Comparison of ENCODE assay signal across 11 cellular contexts in genomic region chr22:46596819-46597218, GRCh38. TPM values are rescaled to one million over a fixed set of nuclear protein-coding genes. Genes with fewer than 3 reads are reported as not detected.
DNase-seq lines count a peak whose midpoint lies in the region; ATAC-seq and TF ChIP-seq lines count a peak whose summit lies in the region.
"Had no signal": no experiment of that assay in that cellular context is flagged by ENCODE, and none has a peak within 500 bp of the region (broad histone marks: within the 10 kb centered on the region; RNA-seq: fewer than 3 reads in every experiment).

No MANE protein-coding gene starts in this region.

- H3K4me1 ChIP-seq in HCT116 (ENCODE audit: control insufficient read depth in 1 of 2, insufficient read depth in 2 of 2, low read length in 2 of 2): peaks cover 20 to 23% of the 10 kb centered on the region in 2 experiments
- H3K4me1 ChIP-seq in right atrium auricular region: peaks cover 0 to 87% of the 10 kb centered on the region in 2 donors
- H3K4me1 ChIP-seq in subcutaneous abdominal adipose tissue (ENCODE audit: control insufficient read depth in 5 of 5, insufficient read depth in 5 of 5, low read length in 5 of 5): peaks cover 5 to 72% (median 57%) of the 10 kb centered on the region in 5 donors

- peak overlapping the region; percentile 35; the same call in 1 of the 2 replicates for H3K9ac ChIP-seq in HCT116 (ENCODE audit: low read length)
- peak overlapping the region in 1 of 5 donors; percentile 6 for H3K9ac ChIP-seq in subcutaneous abdominal adipose tissue (ENCODE audit: low read length in 5 of 5)

- RAD21 ChIA-PET in HCT116 (lab: Charles Lee; ENCODE audit: low non-redundant PET in 1 of 2, low total read pairs in 2 of 2, uncharacterized antibody in 2 of 2, unreplicated experiment in 2 of 2): interaction anchor here in 1 of 2 experiments (0.6 kb wide), 1 partner anchor 96 kb away, joined by 8 read pairs; no protein-coding TSS in a partner anchor

- peaks cover 19 to 23% of the 10 kb centered on the region in 2 donors for H3K4me1 Mint-ChIP-seq in immature natural killer cell

- intact Hi-C loops in HCT116 (cut with micrococcal nuclease): loop anchor here (1.0 kb wide), 1 partner anchor 34 kb away; no protein-coding TSS in a partner anchor

- H3K4me2 ChIP-seq in HCT116 (ENCODE audit: low read length): peak overlapping the region; percentile 79

- peaks cover 0 to 4% (median 0%) of the 10 kb centered on the region in 3 donors for H3K36me3 Mint-ChIP-seq in immature natural killer cell
- H3K36me3 Mint-ChIP-seq: activated naive CD8-positive, alpha-beta T cell treated with anti-CD3 and anti-CD28 coated beads for 36 hours had no signal

- H3K9me2 ChIP-seq in HCT116 (ENCODE audit: insufficient read depth): no peaks in the 10 kb centered on the region

- peak overlapping the region in 1 of 2 experiments; percentile 32; a peak in 2 of 4 replicates for H3K4me3 ChIP-seq in HCT116 (replicated peaks in 1 of 2; ENCODE audit: low read depth in 1 of 2, low read length in 2 of 2)
- no peak overlapping the region for H3K4me3 ChIP-seq in right atrium auricular region
- no peak overlapping the region for H3K4me3 ChIP-seq in subcutaneous abdominal adipose tissue (ENCODE audit: low read depth in 1 of 5, low read length in 5 of 5)

- peak; percentile 49 for TF ChIP-seq RAD21 in HCT116 (IDR thresholded peaks at IDR 0.05; ENCODE audit: low read depth)

- TF ChIP-seq POLR2A in HCT116 (IDR thresholded peaks at IDR 0.05; ENCODE audit: borderline replicate concordance, extremely low read depth, insufficient read depth, insufficient read length): no peak

- H4K20me1 ChIP-seq in HCT116 (ENCODE audit: insufficient read depth): no peaks in the 10 kb centered on the region

- DNase-seq in HCT116 (ENCODE audit: low read depth, low spot score) (peak; percentile 76), NCI-H510A (lab: John Stamatoyannopoulos, UW) (peak; percentile 87), right atrium auricular region (ENCODE audit: low spot score) (no peak), immature natural killer cell (no peak), middle frontal gyrus (ENCODE audit: extremely low spot score, low spot score) (no peak)
- DNase-seq: activated naive CD8-positive, alpha-beta T cell treated with anti-CD3 and anti-CD28 coated beads for 36 hours; effector memory CD8-positive, alpha-beta T cell; NCI-H1092 treated with DMSO at 0.1 percent for 48 hours; occipital lobe had no signal

- H3K27me3 ChIP-seq in HCT116 (ENCODE audit: insufficient read depth, low read length) (no peaks in the 10 kb centered on the region), right atrium auricular region (no peaks in the 10 kb centered on the region), subcutaneous abdominal adipose tissue (ENCODE audit: control insufficient read depth in 5 of 5, insufficient read depth in 4 of 5, low read length in 5 of 5) (no peaks in the 10 kb centered on the region)

- no peak overlapping the region for H3K4me3 Mint-ChIP-seq in immature natural killer cell
- H3K4me3 Mint-ChIP-seq: activated naive CD8-positive, alpha-beta T cell treated with anti-CD3 and anti-CD28 coated beads for 36 hours; effector memory CD8-positive, alpha-beta T cell had no signal

- TF ChIP-seq CTCF in HCT116 (IDR thresholded peaks at IDR 0.05 in 2 of 3, conservative IDR thresholded peaks at IDR 0.05 in 1 of 3; ENCODE audit: borderline replicate concordance in 1 of 3, insufficient read depth in 1 of 3, low read depth in 2 of 3, low read length in 2 of 3): peak in 2 of 3 experiments; percentile 43 to 55; a peak in 4 of 6 replicates
- no peak for TF ChIP-seq CTCF in right atrium auricular region (IDR thresholded peaks at IDR 0.05)

- no peaks in the 10 kb centered on the region for H3K79me2 ChIP-seq in HCT116 (ENCODE audit: insufficient read depth, low read length)

- no peaks in the 10 kb centered on the region for H3K9me3 Mint-ChIP-seq in immature natural killer cell
- H3K9me3 Mint-ChIP-seq: activated naive CD8-positive, alpha-beta T cell treated with anti-CD3 and anti-CD28 coated beads for 36 hours; effector memory CD8-positive, alpha-beta T cell had no signal

- H3K27ac Mint-ChIP-seq in immature natural killer cell: peak overlapping the region in 1 of 6 donors; percentile 49
- H3K27ac Mint-ChIP-seq: activated naive CD8-positive, alpha-beta T cell treated with anti-CD3 and anti-CD28 coated beads for 36 hours; effector memory CD8-positive, alpha-beta T cell had no signal

- peaks cover 2 to 6% (median 4%) of the 10 kb centered on the region in 3 donors for H3K27me3 Mint-ChIP-seq in immature natural killer cell (ENCODE audit: low read depth in 3 of 3)
- H3K27me3 Mint-ChIP-seq: activated naive CD8-positive, alpha-beta T cell treated with anti-CD3 and anti-CD28 coated beads for 36 hours; effector memory CD8-positive, alpha-beta T cell had no signal

- peak overlapping the region; percentile 58 for H3K27ac ChIP-seq in HCT116 (ENCODE audit: low read depth, low read length)
- peak overlapping the region; percentile 92 to 94 for H3K27ac ChIP-seq in right atrium auricular region
- peak overlapping the region; percentile 37 for H3K27ac ChIP-seq in subcutaneous abdominal adipose tissue (ENCODE audit: low read depth, low read length)

- H3K9me3 ChIP-seq in HCT116 (ENCODE audit: control insufficient read depth in 1 of 2, insufficient read depth in 1 of 2, low read depth in 1 of 2, low read length in 2 of 2): no peaks in the 10 kb centered on the region
- no peaks in the 10 kb centered on the region for H3K9me3 ChIP-seq in right atrium auricular region
- no peaks in the 10 kb centered on the region for H3K9me3 ChIP-seq in subcutaneous abdominal adipose tissue (ENCODE audit: control insufficient read depth in 5 of 5, low read length in 5 of 5)

- CTCF ChIA-PET in HCT116 (lab: Charles Lee): interaction anchor here (2.6 kb wide), 1 partner anchor 33 kb away, joined by 6 read pairs; no protein-coding TSS in a partner anchor

- ATAC-seq in HCT116: peak; percentile 93
- no peak for ATAC-seq in HG02763 (IDR thresholded peaks at IDR 0.05; ENCODE audit: unreplicated experiment)
- ATAC-seq: effector memory CD8-positive, alpha-beta T cell had no signal

- POLR2A ChIA-PET in HCT116 (lab: Charles Lee): no interaction called here

- H2AFZ ChIP-seq in HCT116 (ENCODE audit: low read depth, low read length, poor library complexity, severe bottlenecking): no peak overlapping the region

- H3K36me3 ChIP-seq in HCT116 (ENCODE audit: control insufficient read depth in 1 of 2, insufficient read depth in 2 of 2, low read length in 2 of 2): no peaks in the 10 kb centered on the region
- H3K36me3 ChIP-seq in right atrium auricular region: no peaks in the 10 kb centered on the region
- H3K36me3 ChIP-seq in subcutaneous abdominal adipose tissue (ENCODE audit: control insufficient read depth in 5 of 5, insufficient read depth in 5 of 5, low read length in 5 of 5): no peaks in the 10 kb centered on the region

- no TSS peak for BruUV-seq in HCT116 (replicated peaks; lab: Mats Ljungman, UMichigan)

TF ChIP-seq in HCT116, 20 proteins besides CTCF, POLR2A, EP300 and RAD21 (continues in another document):
- TF ChIP-seq EZH2 (IDR thresholded peaks at IDR 0.05): no peak
- TF ChIP-seq CBX3 (IDR thresholded peaks at IDR 0.05; ENCODE audit: low read depth): no peak
- no peak for TF ChIP-seq ZFX (IDR thresholded peaks at IDR 0.05)
- TF ChIP-seq EZH2phosphoT487 (IDR thresholded peaks at IDR 0.05; ENCODE audit: borderline replicate concordance): no peak
- TF ChIP-seq JUND (IDR thresholded peaks at IDR 0.05): no peak
- no peak for TF ChIP-seq ZNF274 (IDR thresholded peaks at IDR 0.05; ENCODE audit: low read depth, low read length)
- TF ChIP-seq MAX (IDR thresholded peaks at IDR 0.05): peak; percentile 64
- TF ChIP-seq ZBTB33 (IDR thresholded peaks at IDR 0.05; ENCODE audit: extremely low read depth, insufficient replicate concordance, low read length): no peak
- TF ChIP-seq CEBPB (IDR thresholded peaks at IDR 0.05; ENCODE audit: low read depth): no peak
- no peak for TF ChIP-seq YY1 (IDR thresholded peaks at IDR 0.05; ENCODE audit: extremely low read depth, insufficient replicate concordance, low read depth, low read length)
- TF ChIP-seq SIN3A (IDR thresholded peaks at IDR 0.05; ENCODE audit: low read depth): no peak; the same call in 1 of the 2 replicates
- TF ChIP-seq FOSL1 (IDR thresholded peaks at IDR 0.05; ENCODE audit: low read depth): no peak
- no peak for TF ChIP-seq ELF1 (IDR thresholded peaks at IDR 0.05; ENCODE audit: borderline replicate concordance, low read depth)
- no peak for TF ChIP-seq ATF3 (IDR thresholded peaks at IDR 0.05)
- TF ChIP-seq SP1 (IDR thresholded peaks at IDR 0.05; ENCODE audit: low read depth): peak; percentile 66; the same call in 1 of the 2 replicates

RNA-seq across cellular contexts. Expression of gene GRAMD4, which starts 23.4 kb away (rescaled TPM):
- total RNA-seq in HCT116 (2021; ENCODE audit: unreplicated experiment) (25.8 TPM), right atrium auricular region (10 to 100 TPM; 29.1 to 31.6 TPM)
- polyA plus RNA-seq in HCT116 (2012): 11.4 and 13.3 TPM in 2 replicates
- 10 to 100 TPM in 1 of 3 donors, 1 to 10 TPM in 2; 3.5 to 23.0 (median 4.1) TPM for polyA plus RNA-seq in immature natural killer cell

RNA-seq across cellular contexts. Expression of gene CELSR1, which starts 59.4 kb away (rescaled TPM):
- total RNA-seq in HCT116 (2021; ENCODE audit: unreplicated experiment) (19.6 TPM), right atrium auricular region (1 to 10 TPM; 7.1 to 9.6 TPM)
- polyA plus RNA-seq in HCT116 (2012): 21.9 and 26.8 TPM in 2 replicates
- 1 to 10 TPM in 2 of 3 donors, under 1 TPM in 1; 0.24 to 1.6 (median 1.2) TPM for polyA plus RNA-seq in immature natural killer cell

Comparison
In these comparisons a context has a peak if more than half of its experiments do, and no peak if none do; other contexts are left out.
1. DNase-seq: peak in HCT116 (single experiment) and NCI-H510A (single experiment); none in right atrium auricular region (single experiment), immature natural killer cell (0 of 3) and middle frontal gyrus (single experiment).
2. H3K27ac ChIP-seq: peak in every context shown above with its lines; median percentile 93 in right atrium auricular region; 58 in HCT116; 37 in subcutaneous abdominal adipose tissue.
3. CTCF ChIP-seq: peak in HCT116 (2 of 3); none in right atrium auricular region (0 of 2).